Comparison of ENCODE assay signal across 14 cellular contexts in the genomic region with DNA sequence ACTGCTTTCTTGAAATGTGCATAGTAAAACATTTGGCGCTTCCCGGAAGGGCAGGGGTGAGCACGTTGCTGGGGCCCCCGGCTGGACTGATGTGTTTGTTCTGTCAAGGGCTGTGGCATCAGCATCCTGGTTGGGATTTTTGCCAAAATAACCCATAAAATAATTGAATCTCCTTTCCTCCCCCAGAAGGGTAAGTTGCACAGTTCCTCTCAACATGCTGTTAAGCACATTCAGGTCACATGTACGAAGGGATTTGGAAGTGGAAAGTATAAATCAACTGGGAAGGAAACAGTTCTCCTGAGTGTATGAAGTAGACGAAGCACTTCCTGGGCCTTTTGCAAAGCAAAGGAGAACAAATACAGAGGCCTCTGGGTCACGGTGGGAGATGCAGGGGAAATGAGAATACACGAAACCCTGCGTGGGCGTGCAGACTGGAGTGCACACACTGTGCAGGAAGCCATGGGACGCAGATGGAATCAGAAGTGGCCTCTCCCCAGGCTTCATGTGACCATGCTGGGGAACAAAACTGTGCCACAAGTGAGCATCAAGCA.
A peak's percentile ranks its signal among the peaks of the same experiment; 100 is the strongest.
DNase-seq lines count a peak whose midpoint lies in the region; ATAC-seq and TF ChIP-seq lines count a peak whose summit lies in the region.
"Had no signal": no experiment of that assay in that cellular context is flagged by ENCODE, and none has a peak within 500 bp of the region (broad histone marks: within the 10 kb centered on the region; RNA-seq: fewer than 3 reads in every experiment).

No MANE protein-coding gene starts in this region.

- no peak for TF ChIP-seq CTCF in choroid plexus epithelial cell (conservative IDR thresholded peaks at IDR 0.05; ENCODE audit: low read depth, low read length)
- no peak for TF ChIP-seq CTCF in nephron (IDR thresholded peaks at IDR 0.05; ENCODE audit: unreplicated experiment in 3 of 3)
- no peak for TF ChIP-seq CTCF in type B pancreatic cell (conservative IDR thresholded peaks at IDR 0.05)

- H3K4me3 ChIP-seq in choroid plexus epithelial cell (ENCODE audit: low read depth, low read length): no peak overlapping the region
- H3K4me3 ChIP-seq: esophagus muscularis mucosa had no signal

- DNase-seq in DMS153 treated with DMSO at 0.1 percent for 48 hours (lab: John Stamatoyannopoulos, UW; ENCODE audit: unreplicated experiment): peak; percentile 25
- DNase-seq in choroid plexus epithelial cell (ENCODE audit: low read depth): peak; percentile 46
- DNase-seq in type B pancreatic cell (ENCODE audit: extremely low spot score, unreplicated experiment): no peak
- DNase-seq: CD8-positive, alpha-beta memory T cell; H9; NCI-H82; right cardiac atrium; substantia nigra had no signal

- H3K36me3 Mint-ChIP-seq in nephron (ENCODE audit: low read depth) (no peaks in the 10 kb centered on the region), type B pancreatic cell (no peaks in the 10 kb centered on the region)

- H3K27me3 Mint-ChIP-seq in nephron (ENCODE audit: low read depth) (peaks cover 16% of the 10 kb centered on the region), type B pancreatic cell (no peaks in the 10 kb centered on the region)

- peak overlapping the region; percentile 83 to 96 (median 87) for H3K27ac Mint-ChIP-seq in nephron
- no peak overlapping the region for H3K27ac Mint-ChIP-seq in type B pancreatic cell
- H3K27ac Mint-ChIP-seq: activated T-helper 2 cell treated with anti-CD3 and anti-CD28 coated beads, Interferon-gamma antibody, Interleukin-2, Interleukin-4, amounts not matched to agents 10 μg/mL and 5 μg/mL and 100 μg/mL, durations not matched to agents 14 hours and 24 hours and 36 hours; CD8-positive, alpha-beta memory T cell had no signal

- H3K4me1 Mint-ChIP-seq in nephron (peaks cover 11% of the 10 kb centered on the region), type B pancreatic cell (ENCODE audit: unreplicated experiment) (peaks cover 15% of the 10 kb centered on the region)
- H3K4me1 Mint-ChIP-seq: H9 had no signal

- H3K9me3 Mint-ChIP-seq in nephron (no peaks in the 10 kb centered on the region), type B pancreatic cell (no peaks in the 10 kb centered on the region)
- H3K9me3 Mint-ChIP-seq: activated T-helper 2 cell treated with anti-CD3 and anti-CD28 coated beads, Interferon-gamma antibody, Interleukin-2, Interleukin-4, amounts not matched to agents 10 μg/mL and 5 μg/mL and 100 μg/mL, durations not matched to agents 14 hours and 24 hours and 36 hours; H9 had no signal

- ATAC-seq in HG03432 (IDR thresholded peaks at IDR 0.05; ENCODE audit: unreplicated experiment) (peak; percentile 62), HG03025 (IDR thresholded peaks at IDR 0.05; ENCODE audit: low FRiP score, unreplicated experiment) (no peak), HG03571 (IDR thresholded peaks at IDR 0.05; ENCODE audit: unreplicated experiment) (no peak)

- no peak overlapping the region for H3K4me3 Mint-ChIP-seq in nephron
- no peak overlapping the region for H3K4me3 Mint-ChIP-seq in type B pancreatic cell
- H3K4me3 Mint-ChIP-seq: CD8-positive, alpha-beta memory T cell; H9 had no signal
